Comparison of ENCODE assay signal across 12 cellular contexts in genomic region chr3:152291238-152291637, GRCh38. TPM values are rescaled to one million over a fixed set of nuclear protein-coding genes. Genes with fewer than 3 reads are reported as not detected.
A peak's percentile ranks its signal among the peaks of the same experiment; 100 is the strongest.
DNase-seq lines count a peak whose midpoint lies in the region; ATAC-seq and TF ChIP-seq lines count a peak whose summit lies in the region.
"Had no signal": no experiment of that assay in that cellular context is flagged by ENCODE, and none has a peak within 500 bp of the region (broad histone marks: within the 10 kb centered on the region; RNA-seq: fewer than 3 reads in every experiment).

No MANE protein-coding gene starts in this region.

- H3K56ac ChIP-seq in IMR-90 (ENCODE audit: extremely low read depth, insufficient read depth, low read length): no peak overlapping the region

- H3K27me3 Mint-ChIP-seq in activated CD4-positive, alpha-beta T cell treated with anti-CD3 and anti-CD28 coated beads, Interleukin-2, amount 10 ng/mL, durations not matched to agents 24 days and 14 days: no peaks in the 10 kb centered on the region
- H3K27me3 Mint-ChIP-seq in activated naive CD8-positive, alpha-beta T cell treated with anti-CD3 and anti-CD28 coated beads, Interleukin-2, amount 50 U/mL, for 24 hours: no peaks in the 10 kb centered on the region

- no peak for DNase-seq in activated CD4-positive, alpha-beta T cell treated with anti-CD3 and anti-CD28 coated beads, Interleukin-2, amount 10 ng/mL, durations not matched to agents 24 days and 14 days
- no peak for DNase-seq in activated CD4-positive, alpha-beta T cell treated with anti-CD3 and anti-CD28 coated beads for 1 hour
- no peak for DNase-seq in IMR-90
- DNase-seq in activated naive CD8-positive, alpha-beta T cell treated with anti-CD3 and anti-CD28 coated beads, Interleukin-2, amount 50 U/mL, for 24 hours: no peak
- no peak for DNase-seq in osteoblast (ENCODE audit: insufficient read length, low spot score, missing footprints)
- no peak for DNase-seq in mucosa of descending colon
- no peak for DNase-seq in DMS153 treated with DMSO at 0.1 percent for 48 hours (lab: John Stamatoyannopoulos, UW; ENCODE audit: unreplicated experiment)
- DNase-seq: NCI-H1105 treated with DMSO at 0.1 percent for 48 hours; SHP77; stimulated activated CD4-positive, alpha-beta T cell treated with anti-CD3 and anti-CD28 coated beads, Interleukin-12 subunit alpha, Interleukin-12 subunit beta, amount 100 ng/mL, for 4 hours had no signal

- H3K18ac ChIP-seq in IMR-90 (ENCODE audit: low read depth, low read length): no peak overlapping the region

- BruUV-seq in IMR-90 (replicated peaks; lab: Mats Ljungman, UMichigan): no TSS peak

- ATAC-seq in IMR-90 (ENCODE audit: low read depth) (no peak), mucosa of descending colon (no peak), GM18519 (IDR thresholded peaks at IDR 0.05; ENCODE audit: low FRiP score, unreplicated experiment) (no peak)
- no peak for ATAC-seq in activated naive CD8-positive, alpha-beta T cell treated with anti-CD3 and anti-CD28 coated beads, Interleukin-2, amount 50 U/mL, for 24 hours

- H2AK5ac ChIP-seq in IMR-90 (ENCODE audit: low read depth, low read length): no peak overlapping the region

- no peak overlapping the region for H4K5ac ChIP-seq in IMR-90 (ENCODE audit: low read depth, low read length)

- TF ChIP-seq POLR2A in IMR-90 (IDR thresholded peaks at IDR 0.05; ENCODE audit: low read depth, low read length): no peak

- H3K9me3 ChIP-seq in IMR-90 (ENCODE audit: control insufficient read depth, insufficient read depth, low read length) (no peaks in the 10 kb centered on the region), osteoblast (ENCODE audit: low read depth, low read length) (no peaks in the 10 kb centered on the region), mucosa of descending colon (no peaks in the 10 kb centered on the region)

- no peak overlapping the region for H3K27ac ChIP-seq in IMR-90 (ENCODE audit: insufficient read depth, low read length)
- peak overlapping the region; percentile 58 for H3K27ac ChIP-seq in osteoblast (ENCODE audit: low read depth, low read length)

- intact Hi-C loops in activated CD4-positive, alpha-beta T cell treated with anti-CD3 and anti-CD28 coated beads, Interleukin-2, amount 10 ng/mL, durations not matched to agents 24 days and 14 days (cut with micrococcal nuclease): no loop called here
- intact Hi-C loops in IMR-90 (cut with micrococcal nuclease): no loop called here
- intact Hi-C loops in mucosa of descending colon (cut with DNase I, micrococcal nuclease): no loop called here

- H3K4me1 ChIP-seq in IMR-90 (ENCODE audit: control insufficient read depth, insufficient read depth, low read length) (peaks cover 9% of the 10 kb centered on the region; the same call in 1 of the 2 replicates), osteoblast (ENCODE audit: insufficient read depth, low read length) (peaks cover 46% of the 10 kb centered on the region), mucosa of descending colon (ENCODE audit: low read depth) (peaks cover 35% of the 10 kb centered on the region)

- H2AK9ac ChIP-seq in IMR-90 (replicated peaks; ENCODE audit: low read depth, low read length, poor library complexity): no peak overlapping the region

- no peaks in the 10 kb centered on the region; the same call in 1 of the 2 replicates for H3K36me3 ChIP-seq in IMR-90 (ENCODE audit: control insufficient read depth, insufficient read depth, low read length)
- no peaks in the 10 kb centered on the region for H3K36me3 ChIP-seq in osteoblast (ENCODE audit: insufficient read depth, low read length)
- no peaks in the 10 kb centered on the region for H3K36me3 ChIP-seq in mucosa of descending colon (ENCODE audit: low read depth)

- H4K20me1 ChIP-seq in IMR-90 (ENCODE audit: insufficient read depth, low read length) (peaks cover 60% of the 10 kb centered on the region), osteoblast (ENCODE audit: insufficient read depth, low read length) (peaks cover 61% of the 10 kb centered on the region)

- H2AFZ ChIP-seq in IMR-90 (replicated peaks; ENCODE audit: low read length, poor library complexity) (no peak overlapping the region), osteoblast (ENCODE audit: low read length) (no peak overlapping the region)

- no peak overlapping the region for H4K8ac ChIP-seq in IMR-90 (ENCODE audit: low read depth in 2 of 2, low read length in 2 of 2)

- H3K4me3 ChIP-seq in IMR-90 (ENCODE audit: insufficient read depth, low read depth, low read length) (no peak overlapping the region), osteoblast (ENCODE audit: insufficient read depth, low read length) (no peak overlapping the region), mucosa of descending colon (no peak overlapping the region)
- H3K4me3 ChIP-seq: GM12878 had no signal

- peaks cover 95% of the 10 kb centered on the region for H3K79me2 ChIP-seq in osteoblast (ENCODE audit: insufficient read depth, low read length)

- no peaks in the 10 kb centered on the region for H3K9me3 Mint-ChIP-seq in activated CD4-positive, alpha-beta T cell treated with anti-CD3 and anti-CD28 coated beads, Interleukin-2, amount 10 ng/mL, durations not matched to agents 24 days and 14 days
- no peaks in the 10 kb centered on the region for H3K9me3 Mint-ChIP-seq in activated naive CD8-positive, alpha-beta T cell treated with anti-CD3 and anti-CD28 coated beads, Interleukin-2, amount 50 U/mL, for 24 hours

- H3K4ac ChIP-seq in IMR-90 (ENCODE audit: low read depth, low read length): no peak overlapping the region

- no peak overlapping the region for H3K9ac ChIP-seq in IMR-90 (ENCODE audit: low read depth, low read length)

- no peak for TF ChIP-seq CTCF in IMR-90 (conservative IDR thresholded peaks at IDR 0.05; ENCODE audit: low read depth, low read length)
- TF ChIP-seq CTCF in osteoblast (IDR thresholded peaks at IDR 0.05; ENCODE audit: extremely low read depth, low read depth, low read length): no peak
- TF ChIP-seq CTCF in mucosa of descending colon (IDR thresholded peaks at IDR 0.05): no peak

- peak overlapping the region; percentile 3 for H2BK5ac ChIP-seq in IMR-90 (ENCODE audit: low read depth, low read length, poor library complexity, severe bottlenecking)

- H3K27ac Mint-ChIP-seq in activated CD4-positive, alpha-beta T cell treated with anti-CD3 and anti-CD28 coated beads, Interleukin-2, amount 10 ng/mL, durations not matched to agents 24 days and 14 days: peak overlapping the region; percentile 80
- H3K27ac Mint-ChIP-seq in activated naive CD8-positive, alpha-beta T cell treated with anti-CD3 and anti-CD28 coated beads, Interleukin-2, amount 50 U/mL, for 24 hours: peak overlapping the region; percentile 54

- no peak for TF ChIP-seq RAD21 in IMR-90 (IDR thresholded peaks at IDR 0.05; ENCODE audit: low read length)

- WGBS in IMR-90 (ENCODE audit: extremely low coverage in 2 of 2, insufficient read length in 1 of 2), 2 experiments: no CpG with 5 or more reads among the region's 5 CpGs

- peaks cover 51% of the 10 kb centered on the region for H3K4me1 Mint-ChIP-seq in activated CD4-positive, alpha-beta T cell treated with anti-CD3 and anti-CD28 coated beads, Interleukin-2, amount 10 ng/mL, durations not matched to agents 24 days and 14 days
- H3K4me1 Mint-ChIP-seq in activated naive CD8-positive, alpha-beta T cell treated with anti-CD3 and anti-CD28 coated beads, Interleukin-2, amount 50 U/mL, for 24 hours: peaks cover 87% of the 10 kb centered on the region

- dilution Hi-C loops in IMR-90 (cut with HindIII; ENCODE audit: low sequenced_read_pairs, unreplicated experiment): no loop called here

- POLR2A ChIA-PET in IMR-90 (lab: Charles Lee; ENCODE audit: unreplicated experiment): no interaction called here

- peaks cover 13% of the 10 kb centered on the region for H3K36me3 Mint-ChIP-seq in activated CD4-positive, alpha-beta T cell treated with anti-CD3 and anti-CD28 coated beads, Interleukin-2, amount 10 ng/mL, durations not matched to agents 24 days and 14 days (ENCODE audit: low read depth)
- peaks cover 9% of the 10 kb centered on the region for H3K36me3 Mint-ChIP-seq in activated naive CD8-positive, alpha-beta T cell treated with anti-CD3 and anti-CD28 coated beads, Interleukin-2, amount 50 U/mL, for 24 hours (ENCODE audit: low read depth)

- no peak overlapping the region for H3K23ac ChIP-seq in IMR-90 (ENCODE audit: low read depth, low read length)

- peaks cover 0 to 36% of the 10 kb centered on the region in 2 experiments; a peak in 2 of 4 replicates for H3K79me1 ChIP-seq in IMR-90 (ENCODE audit: low read depth in 1 of 2, low read length in 2 of 2)

- H2BK15ac ChIP-seq in IMR-90 (ENCODE audit: low read depth, low read length): no peak overlapping the region

- no peak overlapping the region for H2BK20ac ChIP-seq in IMR-90 (ENCODE audit: low read depth, low read length)

- H3K14ac ChIP-seq in IMR-90 (replicated peaks; ENCODE audit: low read depth, low read length): no peak overlapping the region

- no peak overlapping the region for H2BK120ac ChIP-seq in IMR-90 (ENCODE audit: low read depth, low read length)

- H4K91ac ChIP-seq in IMR-90 (ENCODE audit: insufficient read depth, low read depth, low read length): no peak overlapping the region

- peak overlapping the region; percentile 23 for H3K4me3 Mint-ChIP-seq in activated CD4-positive, alpha-beta T cell treated with anti-CD3 and anti-CD28 coated beads, Interleukin-2, amount 10 ng/mL, durations not matched to agents 24 days and 14 days
- peak overlapping the region; percentile 25 for H3K4me3 Mint-ChIP-seq in activated naive CD8-positive, alpha-beta T cell treated with anti-CD3 and anti-CD28 coated beads, Interleukin-2, amount 50 U/mL, for 24 hours

- CTCF ChIA-PET in IMR-90 (lab: Yijun Ruan, JAX): interaction anchor here (0.6 kb wide), 1 partner anchor 96 kb away, joined by 3 read pairs; no protein-coding TSS in a partner anchor

- in situ Hi-C loops in IMR-90 (cut with MboI; ENCODE audit: low sequenced_read_pairs): no loop called here

- H3K4me2 ChIP-seq in IMR-90 (ENCODE audit: low read depth, low read length): no peak overlapping the region
- peak overlapping the region; percentile 1 for H3K4me2 ChIP-seq in osteoblast (ENCODE audit: insufficient read depth, low read length)

- peaks cover 17% of the 10 kb centered on the region for H3K9me1 ChIP-seq in IMR-90 (ENCODE audit: insufficient read depth, low read length)

- no peaks in the 10 kb centered on the region for H3K27me3 ChIP-seq in IMR-90 (ENCODE audit: control insufficient read depth, insufficient read depth, low read length)
- H3K27me3 ChIP-seq in osteoblast (ENCODE audit: insufficient read depth, low read length): no peaks in the 10 kb centered on the region

RNA-seq across cellular contexts. Expression of gene MBNL1, which starts 22.5 kb away (rescaled TPM):
- 296 and 298 TPM in 2 replicates for total RNA-seq in activated CD4-positive, alpha-beta T cell treated with anti-CD3 and anti-CD28 coated beads, Interleukin-2, amount 10 ng/mL, durations not matched to agents 24 days and 14 days
- total RNA-seq in IMR-90 (2012; rRNA removed) (515 and 664 TPM in 2 replicates), osteoblast (483 and 545 TPM in 2 replicates), mucosa of descending colon (100 to 1,000 TPM; 184 to 381 (median 215) TPM)
- 127 and 129 TPM in 2 replicates for polyA plus RNA-seq in IMR-90 (2012; rRNA removed)
- 41.6 and 47.4 TPM in 2 replicates for polyA plus RNA-seq in IMR-90 (2012; cell fraction: cytosol; rRNA removed)
- 48.0 and 82.1 TPM in 2 replicates for polyA plus RNA-seq in IMR-90 (2012; cell fraction: nucleus; rRNA removed; ENCODE audit: low replicate concordance)
